Comparison of ENCODE assay signal across 20 cellular contexts in genomic region chr17:42202696-42203095, GRCh38. TPM values are rescaled to one million over a fixed set of nuclear protein-coding genes. Genes with fewer than 3 reads are reported as not detected.
DNase-seq lines count a peak whose midpoint lies in the region; ATAC-seq and TF ChIP-seq lines count a peak whose summit lies in the region.
"Had no signal": no experiment of that assay in that cellular context is flagged by ENCODE, and none has a peak within 500 bp of the region (broad histone marks: within the 10 kb centered on the region; RNA-seq: fewer than 3 reads in every experiment).

No MANE protein-coding gene starts in this region.

- peak overlapping the region; percentile 2 for H3K27ac Mint-ChIP-seq in activated T-helper 17 cell treated with anti-CD3 and anti-CD28 coated beads, Interleukin-2, amount 50 U/mL, for 72 hours
- no peak overlapping the region for H3K27ac Mint-ChIP-seq in Caco-2 (ENCODE audit: unreplicated experiment)
- H3K27ac Mint-ChIP-seq: HFFc6 had no signal

- H3K9me3 ChIP-seq in IMR-90 (ENCODE audit: control insufficient read depth, insufficient read depth, low read length): no peaks in the 10 kb centered on the region
- no peaks in the 10 kb centered on the region for H3K9me3 ChIP-seq in Caco-2

- TF ChIP-seq POLR2A in IMR-90 (IDR thresholded peaks at IDR 0.05; ENCODE audit: low read depth, low read length): no peak

- no peak overlapping the region for H3K56ac ChIP-seq in IMR-90 (ENCODE audit: extremely low read depth, insufficient read depth, low read length)

- BruUV-seq in IMR-90 (replicated peaks; lab: Mats Ljungman, UMichigan) (no TSS peak), Caco-2 (replicated peaks; lab: Mats Ljungman, UMichigan) (no TSS peak)

- intact Hi-C loops in IMR-90 (cut with micrococcal nuclease) (no loop called here), Caco-2 (cut with micrococcal nuclease; ENCODE audit: unreplicated experiment) (no loop called here)

- no peak overlapping the region for H3K9ac ChIP-seq in IMR-90 (ENCODE audit: low read depth, low read length)

- no peaks in the 10 kb centered on the region for H3K27me3 Mint-ChIP-seq in activated T-helper 17 cell treated with anti-CD3 and anti-CD28 coated beads, Interleukin-2, amount 50 U/mL, for 72 hours
- no peaks in the 10 kb centered on the region for H3K27me3 Mint-ChIP-seq in Caco-2 (ENCODE audit: insufficient read depth, unreplicated experiment)

- no peak overlapping the region for H2BK5ac ChIP-seq in IMR-90 (ENCODE audit: low read depth, low read length, poor library complexity, severe bottlenecking)

- no peak overlapping the region for H3K23ac ChIP-seq in IMR-90 (ENCODE audit: low read depth, low read length)

- H3K4me1 ChIP-seq in IMR-90 (ENCODE audit: control insufficient read depth, insufficient read depth, low read length) (0 out of 2 replicates have a peak, but pooled peaks cover 1% of the 10 kb centered on the region), Caco-2 (peaks cover 11% of the 10 kb centered on the region)

- H3K9me3 Mint-ChIP-seq in activated T-helper 17 cell treated with anti-CD3 and anti-CD28 coated beads, Interleukin-2, amount 50 U/mL, for 72 hours: no peaks in the 10 kb centered on the region
- H3K9me3 Mint-ChIP-seq in Caco-2 (ENCODE audit: unreplicated experiment): no peaks in the 10 kb centered on the region
- H3K9me3 Mint-ChIP-seq: HFFc6 had no signal

- dilution Hi-C loops in IMR-90 (cut with HindIII; ENCODE audit: low sequenced_read_pairs, unreplicated experiment): no loop called here

- no peak overlapping the region for H4K91ac ChIP-seq in IMR-90 (ENCODE audit: insufficient read depth, low read depth, low read length)

- WGBS in IMR-90 (ENCODE audit: extremely low coverage in 2 of 2, insufficient read length in 1 of 2), 2 experiments: no CpG with 5 or more reads among the region's 5 CpGs

- H3K27ac ChIP-seq in IMR-90 (ENCODE audit: insufficient read depth, low read length): no peak overlapping the region

- peaks cover 84% of the 10 kb centered on the region for H3K36me3 Mint-ChIP-seq in activated T-helper 17 cell treated with anti-CD3 and anti-CD28 coated beads, Interleukin-2, amount 50 U/mL, for 72 hours (ENCODE audit: low read depth)
- peaks cover 46% of the 10 kb centered on the region for H3K36me3 Mint-ChIP-seq in Caco-2 (ENCODE audit: insufficient read depth, unreplicated experiment)

- H2AK9ac ChIP-seq in IMR-90 (replicated peaks; ENCODE audit: low read depth, low read length, poor library complexity): no peak overlapping the region

- no peak overlapping the region for H2AK5ac ChIP-seq in IMR-90 (ENCODE audit: low read depth, low read length)

- H2AFZ ChIP-seq in IMR-90 (replicated peaks; ENCODE audit: low read length, poor library complexity): no peak overlapping the region

- H3K36me3 ChIP-seq in IMR-90 (ENCODE audit: control insufficient read depth, insufficient read depth, low read length) (peaks cover 52% of the 10 kb centered on the region), Caco-2 (ENCODE audit: control insufficient read depth, insufficient read depth, low read length) (no peaks in the 10 kb centered on the region)

- H3K9me1 ChIP-seq in IMR-90 (ENCODE audit: insufficient read depth, low read length): peaks cover 5% of the 10 kb centered on the region; the same call in 1 of the 2 replicates

- H2BK20ac ChIP-seq in IMR-90 (ENCODE audit: low read depth, low read length): no peak overlapping the region

- peak; percentile 19 for DNase-seq in IMR-90
- DNase-seq in iris pigment epithelial cell (ENCODE audit: low read depth): peak; percentile 72
- DNase-seq in renal cortical epithelial cell (ENCODE audit: low read depth): peak; percentile 27
- DNase-seq in Caco-2: no peak
- DNase-seq in cerebellar nuclear complex (lab: John Stamatoyannopoulos, UW): no peak
- DNase-seq: C1 segment of cervical spinal cord, DMS79, HFFc6, Kasumi-1, NCI-H1417 treated with DMSO at 0.1 percent for 48 hours, NCI-H2029, NCI-H2171 treated with DMSO at 0.1 percent for 48 hours, NCI-H774 had no signal

- H4K8ac ChIP-seq in IMR-90 (ENCODE audit: low read depth in 2 of 2, low read length in 2 of 2): no peak overlapping the region

- H3K4me1 Mint-ChIP-seq in activated T-helper 17 cell treated with anti-CD3 and anti-CD28 coated beads, Interleukin-2, amount 50 U/mL, for 72 hours: no peaks in the 10 kb centered on the region
- H3K4me1 Mint-ChIP-seq in Caco-2 (ENCODE audit: low read depth, unreplicated experiment): peaks cover 13% of the 10 kb centered on the region

- H3K27me3 ChIP-seq in IMR-90 (ENCODE audit: control insufficient read depth, insufficient read depth, low read length) (no peaks in the 10 kb centered on the region), Caco-2 (replicated peaks; ENCODE audit: control insufficient read depth, insufficient read depth, low read length) (no peaks in the 10 kb centered on the region)

- in situ Hi-C loops in IMR-90 (cut with MboI; ENCODE audit: low sequenced_read_pairs): no loop called here

- H4K20me1 ChIP-seq in IMR-90 (ENCODE audit: insufficient read depth, low read length): peaks cover 3% of the 10 kb centered on the region; the same call in 1 of the 2 replicates

- no peak overlapping the region for H3K4me3 Mint-ChIP-seq in activated T-helper 17 cell treated with anti-CD3 and anti-CD28 coated beads, Interleukin-2, amount 50 U/mL, for 72 hours
- no peak overlapping the region for H3K4me3 Mint-ChIP-seq in Caco-2 (ENCODE audit: unreplicated experiment)
- H3K4me3 Mint-ChIP-seq: HFFc6 had no signal

- CTCF ChIA-PET in IMR-90 (lab: Yijun Ruan, JAX) (no interaction called here), Caco-2 (lab: Charles Lee) (no interaction called here)

- TF ChIP-seq RAD21 in IMR-90 (IDR thresholded peaks at IDR 0.05; ENCODE audit: low read length): no peak

- no peak overlapping the region for H3K4me2 ChIP-seq in IMR-90 (ENCODE audit: low read depth, low read length)

- H3K4me3 ChIP-seq in IMR-90 (ENCODE audit: insufficient read depth, low read depth, low read length) (no peak overlapping the region), Caco-2 (ENCODE audit: low read depth, low read length) (no peak overlapping the region)
- H3K4me3 ChIP-seq: GM12878 had no signal

- no peak for TF ChIP-seq CTCF in IMR-90 (conservative IDR thresholded peaks at IDR 0.05; ENCODE audit: low read depth, low read length)
- TF ChIP-seq CTCF in Caco-2 (IDR thresholded peaks at IDR 0.05; ENCODE audit: insufficient read depth in 1 of 2, low read depth in 1 of 2, low read length in 1 of 2, severe bottlenecking in 1 of 2, unreplicated experiment in 1 of 2): no peak

- H3K14ac ChIP-seq in IMR-90 (replicated peaks; ENCODE audit: low read depth, low read length): no peak overlapping the region

- no peak overlapping the region for H2BK15ac ChIP-seq in IMR-90 (ENCODE audit: low read depth, low read length)

- H2BK120ac ChIP-seq in IMR-90 (ENCODE audit: low read depth, low read length): no peak overlapping the region

- ATAC-seq in IMR-90 (ENCODE audit: low read depth) (no peak; the same call in 1 of the 2 replicates), HG02798 (IDR thresholded peaks at IDR 0.05; ENCODE audit: poor library complexity, unreplicated experiment) (no peak)
- no peak for ATAC-seq in activated T-helper 17 cell treated with anti-CD3 and anti-CD28 coated beads, Interleukin-2, amount 50 U/mL, for 72 hours (replicated peaks)
- ATAC-seq: GM12878, Right ventricle myocardium inferior had no signal

- no peak overlapping the region for H3K18ac ChIP-seq in IMR-90 (ENCODE audit: low read depth, low read length)

- H3K4ac ChIP-seq in IMR-90 (ENCODE audit: low read depth, low read length): no peak overlapping the region

- POLR2A ChIA-PET in IMR-90 (lab: Charles Lee; ENCODE audit: unreplicated experiment) (no interaction called here), Caco-2 (lab: Charles Lee) (no interaction called here)

- H4K5ac ChIP-seq in IMR-90 (ENCODE audit: low read depth, low read length): no peak overlapping the region

- peaks cover 0 to 10% of the 10 kb centered on the region in 2 experiments; a peak in 2 of 4 replicates for H3K79me1 ChIP-seq in IMR-90 (ENCODE audit: low read depth in 1 of 2, low read length in 2 of 2)

TF ChIP-seq in IMR-90, 13 proteins besides CTCF, POLR2A, EP300 and RAD21:
- peak; percentile 37; the same call in 1 of the 2 replicates for TF ChIP-seq CEBPB (IDR thresholded peaks at IDR 0.05; ENCODE audit: low read depth, low read length)
- TF ChIP-seq FOS (IDR thresholded peaks at IDR 0.05; ENCODE audit: low read depth, low read length): no peak
TF ChIP-seq in IMR-90: peak in this region for 1.

RNA-seq across cellular contexts. Expression of gene GHDC, which starts 8.4 kb away (rescaled TPM):
- total RNA-seq in IMR-90 (2012; rRNA removed) (4.4 and 8.1 TPM in 2 replicates), renal cortical epithelial cell (30.6 and 69.0 TPM in 2 replicates), Caco-2 (2022) (17.7 and 21.4 TPM in 2 replicates)
- polyA plus RNA-seq in IMR-90 (2012; rRNA removed): 5.2 and 6.1 TPM in 2 replicates
- 6.2 and 10.2 TPM in 2 replicates for polyA plus RNA-seq in IMR-90 (2012; cell fraction: cytosol; rRNA removed)
- 17.1 and 33.1 TPM in 2 replicates for polyA plus RNA-seq in IMR-90 (2012; cell fraction: nucleus; rRNA removed; ENCODE audit: low replicate concordance)
- 10 to 100 TPM; 19.6 to 24.5 TPM for total RNA-seq in activated T-helper 17 cell treated with anti-CD3 and anti-CD28 coated beads, Interleukin-2, amount 50 U/mL, for 72 hours

RNA-seq across cellular contexts. Expression of gene HCRT, which starts 17.4 kb away (rescaled TPM):
- total RNA-seq in IMR-90 (2012; rRNA removed) (not detected in 2 replicates), renal cortical epithelial cell (not detected in 2 replicates), Caco-2 (2022) (not detected in 2 replicates)
- not detected in 2 replicates for polyA plus RNA-seq in IMR-90 (2012; rRNA removed)
- polyA plus RNA-seq in IMR-90 (2012; cell fraction: cytosol; rRNA removed): not detected in 2 replicates
- not detected in 2 replicates for polyA plus RNA-seq in IMR-90 (2012; cell fraction: nucleus; rRNA removed; ENCODE audit: low replicate concordance)
- not detected for total RNA-seq in activated T-helper 17 cell treated with anti-CD3 and anti-CD28 coated beads, Interleukin-2, amount 50 U/mL, for 72 hours
- total RNA-seq: G401, H4, HFFc6, NCI-H460, Right ventricle myocardium inferior had no signal
- polyA plus RNA-seq: GM12878 had no signal

RNA-seq across cellular contexts. Expression of gene KCNH4, which starts 21.8 kb away (rescaled TPM):
- not detected in 2 replicates for total RNA-seq in IMR-90 (2012; rRNA removed)
- 0.03 and 0.06 TPM in 2 replicates for polyA plus RNA-seq in IMR-90 (2012; rRNA removed)
- 0.02 and 0.05 TPM in 2 replicates for polyA plus RNA-seq in IMR-90 (2012; cell fraction: cytosol; rRNA removed)
- 0.09 and 0.11 TPM in 2 replicates for polyA plus RNA-seq in IMR-90 (2012; cell fraction: nucleus; rRNA removed; ENCODE audit: low replicate concordance)
- under 1 TPM; 0.95 to 0.99 TPM for total RNA-seq in activated T-helper 17 cell treated with anti-CD3 and anti-CD28 coated beads, Interleukin-2, amount 50 U/mL, for 72 hours
- total RNA-seq in renal cortical epithelial cell: not detected in 2 replicates
- total RNA-seq in Caco-2 (2022): 0.07 and 0.37 TPM in 2 replicates
- total RNA-seq: G401, HFFc6 had no signal

RNA-seq across cellular contexts. Expression of gene RAB5C, which starts 47.9 kb away (rescaled TPM):
- total RNA-seq in IMR-90 (2012; rRNA removed) (112 and 126 TPM in 2 replicates), renal cortical epithelial cell (83.9 and 129 TPM in 2 replicates), Caco-2 (2022) (151 and 155 TPM in 2 replicates)
- polyA plus RNA-seq in IMR-90 (2012; rRNA removed): 277 and 312 TPM in 2 replicates
- polyA plus RNA-seq in IMR-90 (2012; cell fraction: cytosol; rRNA removed): 208 and 308 TPM in 2 replicates
- polyA plus RNA-seq in IMR-90 (2012; cell fraction: nucleus; rRNA removed; ENCODE audit: low replicate concordance): 135 and 149 TPM in 2 replicates
- total RNA-seq in activated T-helper 17 cell treated with anti-CD3 and anti-CD28 coated beads, Interleukin-2, amount 50 U/mL, for 72 hours: 10 to 100 TPM; 30.4 to 77.7 TPM

Comparison
In these comparisons a context has a peak if more than half of its experiments do, and no peak if none do; other contexts are left out.
1. DNase-seq: peak in IMR-90 (single experiment), iris pigment epithelial cell (single experiment) and renal cortical epithelial cell (single experiment); none in Caco-2 (0 of 2) and cerebellar nuclear complex (0 of 2).